ENCODE assay signal across 23 cellular contexts in the genomic region with DNA sequence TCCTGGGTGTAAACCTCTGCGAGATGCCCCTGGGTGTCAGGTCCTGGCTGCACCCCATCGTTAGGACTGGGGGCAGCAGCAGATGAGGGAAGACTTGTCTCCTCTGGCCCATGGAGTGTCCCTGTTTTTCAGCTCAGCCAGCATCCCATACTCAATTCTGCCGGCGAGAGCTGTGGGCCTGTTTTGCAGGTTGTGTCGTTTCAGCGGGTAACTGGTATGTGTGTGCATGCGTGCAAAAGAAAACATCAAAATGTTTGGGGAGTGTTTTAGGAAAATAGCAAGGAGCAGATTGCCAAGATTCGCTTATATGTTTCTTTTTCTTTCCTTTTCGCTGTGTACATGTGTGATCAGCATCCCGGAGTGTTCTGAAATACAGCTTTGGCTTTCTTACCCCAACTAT. TPM values are rescaled to one million over a fixed set of nuclear protein-coding genes. Genes with fewer than 3 reads are reported as not detected.
A peak's percentile ranks its signal among the peaks of the same experiment; 100 is the strongest.
DNase-seq lines count a peak whose midpoint lies in the region; ATAC-seq and TF ChIP-seq lines count a peak whose summit lies in the region.
"Had no signal": no experiment of that assay in that cellular context is flagged by ENCODE, and none has a peak within 500 bp of the region (broad histone marks: within the 10 kb centered on the region; RNA-seq: fewer than 3 reads in every experiment).

No MANE protein-coding gene starts in this region.

- H3K9me3 ChIP-seq in DND-41 (ENCODE audit: insufficient read depth, low read length, severe bottlenecking): no peaks in the 10 kb centered on the region
- no peaks in the 10 kb centered on the region for H3K9me3 ChIP-seq in trophoblast cell (ENCODE audit: insufficient read depth, low read depth, low read length)

- H4K20me1 ChIP-seq in DND-41 (ENCODE audit: insufficient read depth, low read length): peaks cover 92% of the 10 kb centered on the region

- H3K14ac ChIP-seq in trophoblast cell (ENCODE audit: low read length): no peak overlapping the region

- H4K91ac ChIP-seq in trophoblast cell (ENCODE audit: low read depth, low read length): no peak overlapping the region

- no peak overlapping the region for H3K4me3 ChIP-seq in DND-41 (ENCODE audit: low read depth in 1 of 2, low read length in 2 of 2)
- H3K4me3 ChIP-seq in trophoblast cell (ENCODE audit: low read depth, low read length): no peak overlapping the region

- TF ChIP-seq CTCF in DND-41 (IDR thresholded peaks at IDR 0.05; ENCODE audit: borderline replicate concordance, extremely low read depth, low read length, poor library complexity, severe bottlenecking): no peak
- no peak for TF ChIP-seq CTCF in mesothelial cell of epicardium (IDR thresholded peaks at IDR 0.05; ENCODE audit: unreplicated experiment)

- H3K27ac ChIP-seq in DND-41 (ENCODE audit: low read length): 0 out of 2 replicates have a peak overlapping the region, but pooled peaks have one; percentile 60
- no peak overlapping the region for H3K27ac ChIP-seq in trophoblast cell (ENCODE audit: low read depth, low read length)
- H3K27ac ChIP-seq: HL-60 had no signal

- H3K36me3 ChIP-seq in DND-41 (ENCODE audit: insufficient read depth, low read length): peaks cover 98% of the 10 kb centered on the region
- H3K36me3 ChIP-seq in trophoblast cell (ENCODE audit: control insufficient read depth in 1 of 2, insufficient read depth in 2 of 2, low read length in 2 of 2): peaks cover 15 to 21% of the 10 kb centered on the region in 2 experiments

- no peak overlapping the region for H2AFZ ChIP-seq in DND-41 (ENCODE audit: low read depth, low read length)
- no peak overlapping the region for H2AFZ ChIP-seq in trophoblast cell (ENCODE audit: insufficient read depth, low read length, poor library complexity)

- H3K4ac ChIP-seq in trophoblast cell (ENCODE audit: low read depth, low read length): no peak overlapping the region

- no CpG with 5 or more reads among the region's 10 CpGs for WGBS in trophoblast cell (ENCODE audit: extremely low coverage, insufficient coverage, insufficient read length)

- H3K79me2 ChIP-seq in DND-41 (ENCODE audit: insufficient read depth, low read length): peaks cover 98% of the 10 kb centered on the region
- peaks cover 7% of the 10 kb centered on the region for H3K79me2 ChIP-seq in trophoblast cell (ENCODE audit: control insufficient read depth, insufficient read depth, low read length, poor library complexity)

- no peak overlapping the region for H2BK120ac ChIP-seq in trophoblast cell (ENCODE audit: insufficient read depth, low read length, poor library complexity)

- no peak overlapping the region for H2AK5ac ChIP-seq in trophoblast cell (ENCODE audit: low read length)

- peaks cover 76% of the 10 kb centered on the region for H3K36me3 Mint-ChIP-seq in activated T-helper 17 cell treated with anti-CD3 and anti-CD28 coated beads, Interleukin-2, amount 50 U/mL, for 72 hours (ENCODE audit: low read depth)
- H3K36me3 Mint-ChIP-seq in mesothelial cell of epicardium: no peaks in the 10 kb centered on the region

- H3K4me2 ChIP-seq in DND-41 (ENCODE audit: insufficient read depth, low read length): no peak overlapping the region
- no peak overlapping the region for H3K4me2 ChIP-seq in trophoblast cell (ENCODE audit: low read length)

- H3K18ac ChIP-seq in trophoblast cell (ENCODE audit: low read length): no peak overlapping the region

- H3K27me3 ChIP-seq in DND-41 (ENCODE audit: insufficient read depth, low read length, poor library complexity) (no peaks in the 10 kb centered on the region), trophoblast cell (ENCODE audit: insufficient read depth, low read length) (no peaks in the 10 kb centered on the region)

- no peak overlapping the region for H3K4me3 Mint-ChIP-seq in activated T-helper 17 cell treated with anti-CD3 and anti-CD28 coated beads, Interleukin-2, amount 50 U/mL, for 72 hours
- H3K4me3 Mint-ChIP-seq in mesothelial cell of epicardium: no peak overlapping the region
- H3K4me3 Mint-ChIP-seq: CD8-positive, alpha-beta T cell had no signal

- H4K12ac ChIP-seq in trophoblast cell (ENCODE audit: low read depth, low read length): no peak overlapping the region

- H3K23ac ChIP-seq in trophoblast cell (ENCODE audit: low read length): no peak overlapping the region

- no peaks in the 10 kb centered on the region for H3K9me3 Mint-ChIP-seq in activated T-helper 17 cell treated with anti-CD3 and anti-CD28 coated beads, Interleukin-2, amount 50 U/mL, for 72 hours
- H3K9me3 Mint-ChIP-seq in mesothelial cell of epicardium: no peaks in the 10 kb centered on the region
- H3K9me3 Mint-ChIP-seq: CD8-positive, alpha-beta T cell had no signal

- no peak overlapping the region for H4K8ac ChIP-seq in trophoblast cell (ENCODE audit: low read depth, low read length)

- no peaks in the 10 kb centered on the region for H3K27me3 Mint-ChIP-seq in activated T-helper 17 cell treated with anti-CD3 and anti-CD28 coated beads, Interleukin-2, amount 50 U/mL, for 72 hours
- H3K27me3 Mint-ChIP-seq in mesothelial cell of epicardium (ENCODE audit: low read depth): no peaks in the 10 kb centered on the region

- in situ Hi-C loops in G401 (cut with HindIII; ENCODE audit: low sequenced_read_pairs): no loop called here

- intact Hi-C loops in sciatic nerve (cut with DNase I): no loop called here

- peaks cover 22% of the 10 kb centered on the region for H3K79me1 ChIP-seq in trophoblast cell (ENCODE audit: low read length)

- peak overlapping the region; percentile 9 for H3K27ac Mint-ChIP-seq in activated T-helper 17 cell treated with anti-CD3 and anti-CD28 coated beads, Interleukin-2, amount 50 U/mL, for 72 hours
- H3K27ac Mint-ChIP-seq in mesothelial cell of epicardium: peak overlapping the region; percentile 19
- H3K27ac Mint-ChIP-seq: CD8-positive, alpha-beta T cell had no signal

- H2BK5ac ChIP-seq in trophoblast cell (ENCODE audit: low read depth, low read length, poor library complexity): no peak overlapping the region

- H3K4me1 ChIP-seq in DND-41 (ENCODE audit: insufficient read depth, low read length): peaks cover 88% of the 10 kb centered on the region
- H3K4me1 ChIP-seq in trophoblast cell (ENCODE audit: control insufficient read depth in 1 of 2, insufficient read depth in 2 of 2, low read length in 2 of 2): peaks cover 33 to 35% of the 10 kb centered on the region in 2 experiments

- no peak for DNase-seq in DND-41
- DNase-seq in mesothelial cell of epicardium (ENCODE audit: low spot score in 2 of 2, unreplicated experiment in 2 of 2): no peak
- peak; percentile 27 to 60 for DNase-seq in trophoblast cell
- DNase-seq in G401 (ENCODE audit: low spot score): no peak
- no peak for DNase-seq in sciatic nerve (ENCODE audit: low spot score)
- DNase-seq: AML-193; C1 segment of cervical spinal cord; CD8-positive, alpha-beta T cell; GF-D8; KG1; NCI-H1105; NCI-H146; NCI-H2029 treated with DMSO at 0.1 percent for 48 hours; NCI-H2171; NCI-H345; NCI-H524; NCI-H774; NK-92 treated with Interleukin-12 subunit alpha and Interleukin-12 subunit beta, amount 100 ng/mL, for 24 hours had no signal

- H2BK12ac ChIP-seq in trophoblast cell (ENCODE audit: low read length): no peak overlapping the region

- no peak overlapping the region for H3K9ac ChIP-seq in DND-41 (ENCODE audit: low read depth, low read length)
- no peak overlapping the region for H3K9ac ChIP-seq in trophoblast cell (ENCODE audit: low read length)

- ATAC-seq in DND-41 (ENCODE audit: insufficient read depth, low read depth) (no peak), GM21723 (IDR thresholded peaks at IDR 0.05; ENCODE audit: unreplicated experiment) (no peak), HG02588 (IDR thresholded peaks at IDR 0.05; ENCODE audit: unreplicated experiment) (no peak), sciatic nerve (no peak)
- no peak for ATAC-seq in activated T-helper 17 cell treated with anti-CD3 and anti-CD28 coated beads, Interleukin-2, amount 50 U/mL, for 72 hours (replicated peaks)
- ATAC-seq: CD8-positive, alpha-beta T cell; Panc1 had no signal

- peaks cover 35% of the 10 kb centered on the region for H3K4me1 Mint-ChIP-seq in activated T-helper 17 cell treated with anti-CD3 and anti-CD28 coated beads, Interleukin-2, amount 50 U/mL, for 72 hours
- H3K4me1 Mint-ChIP-seq in mesothelial cell of epicardium: peaks cover 80% of the 10 kb centered on the region

RNA-seq across cellular contexts. Expression of a gene that starts 34.6 kb away (rescaled TPM):
- 100 to 1,000 TPM in 1 of 2 donors, 10 to 100 TPM in 1; 96.3 to 128 TPM for total RNA-seq in activated T-helper 17 cell treated with anti-CD3 and anti-CD28 coated beads, Interleukin-2, amount 50 U/mL, for 72 hours
- 136 to 144 TPM (median 140 TPM) in 3 replicates for total RNA-seq in mesothelial cell of epicardium
- polyA plus RNA-seq in trophoblast cell (2013): 41.6 and 44.9 TPM in 2 replicates
- 48.1 and 75.0 TPM in 2 replicates for total RNA-seq in G401 (2014; rRNA removed; shearing (Covaris generic))
- 25.2 TPM for total RNA-seq in sciatic nerve

Comparison
In these comparisons a context has a peak if more than half of its experiments do, and no peak if none do; other contexts are left out.
1. DNase-seq: peak in trophoblast cell (2 of 2); none in DND-41 (single experiment), mesothelial cell of epicardium (0 of 2), G401 (single experiment) and sciatic nerve (single experiment).